Comparison of ENCODE assay signal across 8 cellular contexts in genomic region chr1:57423135-57424131, GRCh38. TPM values are rescaled to one million over a fixed set of nuclear protein-coding genes. Genes with fewer than 3 reads are reported as not detected.
A peak's percentile ranks its signal among the peaks of the same experiment; 100 is the strongest.
DNase-seq lines count a peak whose midpoint lies in the region; ATAC-seq, FAIRE-seq and TF ChIP-seq lines count a peak whose summit lies in the region.

TSS of gene DAB1 (minus strand) at chr1:57424060. CDS start at chr1:57291030, 133,030 bp downstream.

- H3K9me3 ChIP-seq in keratinocyte (ENCODE audit: control insufficient read depth, low read depth, low read length) (no peaks in the 10 kb centered on the region), stomach smooth muscle (ENCODE audit: control insufficient read depth in 2 of 2, low read length in 2 of 2) (no peaks in the 10 kb centered on the region)

- peaks cover 8% of the 10 kb centered on the region for H3K4me1 ChIP-seq in keratinocyte (ENCODE audit: control insufficient read depth, extremely low read depth, insufficient read depth, low read length)
- H3K4me1 ChIP-seq in stomach smooth muscle (ENCODE audit: control insufficient read depth, insufficient read depth, low read length) = peaks cover 8% of the 10 kb centered on the region

- no peak for TF ChIP-seq CTCF in astrocyte of the spinal cord (IDR thresholded peaks at IDR 0.05; ENCODE audit: low read depth, low read length)
- no peak for TF ChIP-seq CTCF in keratinocyte (optimal IDR thresholded peaks at IDR 0.05 in 1 of 3, IDR thresholded peaks at IDR 0.05 in 1 of 3, conservative IDR thresholded peaks at IDR 0.05 in 1 of 3; ENCODE audit: extremely low read depth in 1 of 3, insufficient read depth in 2 of 3, low read length in 3 of 3)

- no peak for DNase-seq in activated CD4-positive, alpha-beta memory T cell treated with anti-CD3 and anti-CD28 coated beads for 36 hours
- DNase-seq in activated CD4-positive, alpha-beta memory T cell treated with anti-CD3 and anti-CD28 coated beads, Interleukin-2, amount 10 ng/mL, durations not matched to agents 7 days and 5 days = no peak
- DNase-seq in astrocyte of the spinal cord (ENCODE audit: low read depth, low spot score) (no peak), keratinocyte (ENCODE audit: low read depth, low spot score) (no peak)

- POLR2A ChIA-PET in activated CD4-positive, alpha-beta memory T cell treated with anti-CD3 and anti-CD28 coated beads for 36 hours (lab: Charles Lee) = no interaction called here
- POLR2A ChIA-PET in activated CD4-positive, alpha-beta memory T cell treated with anti-CD3 and anti-CD28 coated beads, Interleukin-2, amount 10 ng/mL, durations not matched to agents 7 days and 5 days (lab: Charles Lee) = no interaction called here

- H3K4me1 Mint-ChIP-seq in activated CD4-positive, alpha-beta memory T cell treated with anti-CD3 and anti-CD28 coated beads for 36 hours (ENCODE audit: low read depth) = peaks cover 8% of the 10 kb centered on the region
- peaks cover 10% of the 10 kb centered on the region for H3K4me1 Mint-ChIP-seq in activated CD4-positive, alpha-beta memory T cell treated with anti-CD3 and anti-CD28 coated beads, Interleukin-2, amount 10 ng/mL, durations not matched to agents 7 days and 5 days

- ATAC-seq in HG02759 (IDR thresholded peaks at IDR 0.05; ENCODE audit: unreplicated experiment) = no peak
- ATAC-seq in GM21825 (IDR thresholded peaks at IDR 0.05; ENCODE audit: unreplicated experiment) = no peak
- ATAC-seq in HG02623 (IDR thresholded peaks at IDR 0.05; ENCODE audit: unreplicated experiment) = no peak

- H2AFZ ChIP-seq in keratinocyte (ENCODE audit: control insufficient read depth, low read length) = peak within 1 kb of the TSS; percentile 58

- no peaks in the 10 kb centered on the region for H4K20me1 ChIP-seq in keratinocyte (ENCODE audit: control insufficient read depth, extremely low read depth, insufficient read depth, low read length)

- CTCF ChIA-PET in activated CD4-positive, alpha-beta memory T cell treated with anti-CD3 and anti-CD28 coated beads for 36 hours (lab: Charles Lee) = no interaction called here
- CTCF ChIA-PET in activated CD4-positive, alpha-beta memory T cell treated with anti-CD3 and anti-CD28 coated beads, Interleukin-2, amount 10 ng/mL, durations not matched to agents 7 days and 5 days (lab: Charles Lee) = no interaction called here

- no peaks in the 10 kb centered on the region for H3K36me3 Mint-ChIP-seq in activated CD4-positive, alpha-beta memory T cell treated with anti-CD3 and anti-CD28 coated beads for 36 hours
- no peaks in the 10 kb centered on the region for H3K36me3 Mint-ChIP-seq in activated CD4-positive, alpha-beta memory T cell treated with anti-CD3 and anti-CD28 coated beads, Interleukin-2, amount 10 ng/mL, durations not matched to agents 7 days and 5 days (ENCODE audit: low read depth)

- H3K27me3 ChIP-seq in keratinocyte (ENCODE audit: control insufficient read depth, extremely low read depth, insufficient read depth, low read length) (peaks cover 59% of the 10 kb centered on the region), stomach smooth muscle (ENCODE audit: control insufficient read depth in 1 of 2, insufficient read depth in 2 of 2, low read length in 2 of 2) (peaks cover 0 to 4% of the 10 kb centered on the region in 2 donors)

- peaks cover 57% of the 10 kb centered on the region for H3K27me3 Mint-ChIP-seq in activated CD4-positive, alpha-beta memory T cell treated with anti-CD3 and anti-CD28 coated beads for 36 hours
- peaks cover 46% of the 10 kb centered on the region for H3K27me3 Mint-ChIP-seq in activated CD4-positive, alpha-beta memory T cell treated with anti-CD3 and anti-CD28 coated beads, Interleukin-2, amount 10 ng/mL, durations not matched to agents 7 days and 5 days

- peak within 1 kb of the TSS; percentile 43 for H3K4me3 Mint-ChIP-seq in activated CD4-positive, alpha-beta memory T cell treated with anti-CD3 and anti-CD28 coated beads for 36 hours
- no peak within 1 kb of the TSS for H3K4me3 Mint-ChIP-seq in activated CD4-positive, alpha-beta memory T cell treated with anti-CD3 and anti-CD28 coated beads, Interleukin-2, amount 10 ng/mL, durations not matched to agents 7 days and 5 days

- peak within 1 kb of the TSS; percentile 95 for H3K4me2 ChIP-seq in keratinocyte (ENCODE audit: control insufficient read depth, extremely low read depth, insufficient read depth, low read depth, low read length)

- H3K9me1 ChIP-seq in keratinocyte (ENCODE audit: control insufficient read depth, extremely low read depth, insufficient read depth, low read length) = no peaks in the 10 kb centered on the region

- H3K9ac ChIP-seq in keratinocyte (ENCODE audit: control insufficient read depth, extremely low read depth, insufficient read depth, low read length) (no peak within 1 kb of the TSS), stomach smooth muscle (ENCODE audit: low read length in 2 of 2) (peak within 1 kb of the TSS; percentile 13 to 21)

- intact Hi-C loops in activated CD4-positive, alpha-beta memory T cell treated with anti-CD3 and anti-CD28 coated beads for 36 hours (cut with micrococcal nuclease) = no loop called here

- no peaks in the 10 kb centered on the region for H3K79me2 ChIP-seq in keratinocyte (ENCODE audit: control insufficient read depth, insufficient read depth, low read length)

- H3K27ac ChIP-seq in keratinocyte (ENCODE audit: control insufficient read depth, insufficient read depth, low read length) (no peak within 1 kb of the TSS), stomach smooth muscle (ENCODE audit: low read length) (peak within 1 kb of the TSS; percentile 55)

- H3K36me3 ChIP-seq in keratinocyte (ENCODE audit: control insufficient read depth in 2 of 2, extremely low read depth in 1 of 2, insufficient read depth in 2 of 2, low read length in 2 of 2) (no peaks in the 10 kb centered on the region), stomach smooth muscle (ENCODE audit: control insufficient read depth in 2 of 2, insufficient read depth in 2 of 2, low read length in 2 of 2) (no peaks in the 10 kb centered on the region)

- FAIRE-seq in keratinocyte (lab: Jason Lieb, UNC) = no peak

- in situ Hi-C loops in astrocyte of the spinal cord (cut with HindIII; ENCODE audit: low sequenced_read_pairs) = no loop called here

- dilution Hi-C loops in keratinocyte (cut with MboI; ENCODE audit: extremely low pct_ligation_motif_present, low sequenced_read_pairs) = no loop called here

- H3K27ac Mint-ChIP-seq in activated CD4-positive, alpha-beta memory T cell treated with anti-CD3 and anti-CD28 coated beads for 36 hours = no peak within 1 kb of the TSS
- no peak within 1 kb of the TSS for H3K27ac Mint-ChIP-seq in activated CD4-positive, alpha-beta memory T cell treated with anti-CD3 and anti-CD28 coated beads, Interleukin-2, amount 10 ng/mL, durations not matched to agents 7 days and 5 days

- H3K9me3 Mint-ChIP-seq in activated CD4-positive, alpha-beta memory T cell treated with anti-CD3 and anti-CD28 coated beads for 36 hours = no peaks in the 10 kb centered on the region
- H3K9me3 Mint-ChIP-seq in activated CD4-positive, alpha-beta memory T cell treated with anti-CD3 and anti-CD28 coated beads, Interleukin-2, amount 10 ng/mL, durations not matched to agents 7 days and 5 days = no peaks in the 10 kb centered on the region

- H3K4me3 ChIP-seq in astrocyte of the spinal cord (ENCODE audit: low read depth, low read length) (peak within 1 kb of the TSS; percentile 38), keratinocyte (ENCODE audit: control insufficient read depth in 2 of 3, extremely low read depth in 1 of 3, insufficient read depth in 2 of 3, low read depth in 1 of 3, low read length in 3 of 3) (peak within 1 kb of the TSS; percentile 28 to 52 (median 42)), stomach smooth muscle (ENCODE audit: low read length in 2 of 2) (peak within 1 kb of the TSS; percentile 76 to 77)

RNA-seq across cellular contexts. Expression of gene DAB1, which starts in this region (rescaled TPM):
- under 1 TPM; 0.24 to 0.46 TPM for total RNA-seq in activated CD4-positive, alpha-beta memory T cell treated with anti-CD3 and anti-CD28 coated beads for 36 hours
- total RNA-seq in activated CD4-positive, alpha-beta memory T cell treated with anti-CD3 and anti-CD28 coated beads, Interleukin-2, amount 10 ng/mL, durations not matched to agents 7 days and 5 days = 1 to 10 TPM; 3.9 to 4.0 TPM
- polyA plus RNA-seq in keratinocyte = 0.01 to 0.03 TPM (median 0.01 TPM) in 3 replicates
- not detected for polyA plus RNA-seq in keratinocyte (2011; ENCODE audit: low read depth)
- not detected in 2 replicates for polyA plus RNA-seq in keratinocyte (2011; cell fraction: cytosol; rRNA removed)
- 0.03 TPM in 1 of 2 replicates, not detected in the other for polyA plus RNA-seq in keratinocyte (2011; cell fraction: nucleus; rRNA removed)
- not detected in 2 replicates for polyA plus RNA-seq in keratinocyte (2012; ENCODE audit: low replicate concordance)
- not detected in 3 replicates for polyA minus RNA-seq in keratinocyte
- polyA minus RNA-seq in keratinocyte (2011; cell fraction: cytosol; rRNA and poly(A)+ RNA removed) = not detected
- not detected in 2 replicates for polyA minus RNA-seq in keratinocyte (2011; cell fraction: nucleus; rRNA and poly(A)+ RNA removed)
